11 cellular contexts compared by ENCODE assay signal in genomic region chr4:11427201-11427996, GRCh38. TPM values are rescaled to one million over a fixed set of nuclear protein-coding genes. Genes with fewer than 3 reads are reported as not detected.
DNase-seq lines count a peak whose midpoint lies in the region; ATAC-seq and TF ChIP-seq lines count a peak whose summit lies in the region.
"Had no signal": no experiment of that assay in that cellular context is flagged by ENCODE, and none has a peak within 500 bp of the region (broad histone marks: within the 10 kb centered on the region; RNA-seq: fewer than 3 reads in every experiment).

No MANE protein-coding gene starts in this region.

- H3K36me3 Mint-ChIP-seq in activated T-cell treated with anti-CD3 and anti-CD28 coated beads, Interleukin-2, amount 50 U/mL, for 24 hours (ENCODE audit: low read depth): no peaks in the 10 kb centered on the region

- H3K4me1 Mint-ChIP-seq in activated T-cell treated with anti-CD3 and anti-CD28 coated beads, Interleukin-2, amount 50 U/mL, for 24 hours (ENCODE audit: low read depth): peaks cover 17% of the 10 kb centered on the region

- H3K9me3 Mint-ChIP-seq in activated T-cell treated with anti-CD3 and anti-CD28 coated beads, Interleukin-2, amount 50 U/mL, for 24 hours: no peaks in the 10 kb centered on the region

- intact Hi-C loops in dorsolateral prefrontal cortex (cut with DNase I) (loop anchor here (5.0 to 10.0 kb wide), 2 partner anchors 843 to 845 kb away; no protein-coding TSS in a partner anchor), transverse colon (cut with DNase I; ENCODE audit: low total_unique reads) (no loop called here)

- no peak for TF ChIP-seq CTCF in dorsolateral prefrontal cortex (IDR thresholded peaks at IDR 0.05 in 54 of 56, conservative IDR thresholded peaks at IDR 0.05 in 2 of 56; ENCODE audit: low read depth in 1 of 56, partially characterized antibody in 56 of 56)
- no peak for TF ChIP-seq CTCF in transverse colon (IDR thresholded peaks at IDR 0.05)

- no peaks in the 10 kb centered on the region for H3K36me3 ChIP-seq in transverse colon

- in situ Hi-C loops in transverse colon (cut with MboI; ENCODE audit: low pct_ligation_motif_present in 1 of 4, low pct_unique_long_range_greater_than_20kb in 1 of 4, low sequenced_read_pairs in 3 of 4): loop anchor here in 1 of 4 donors (10.0 kb wide), 1 partner anchor 843 kb away; no protein-coding TSS in a partner anchor

- peaks cover 26% of the 10 kb centered on the region for H3K4me1 ChIP-seq in mononuclear cell (ENCODE audit: insufficient read depth, low read length)
- H3K4me1 ChIP-seq in transverse colon: peaks cover 0 to 20% (median 8%) of the 10 kb centered on the region in 4 donors

- H3K9me3 ChIP-seq in mononuclear cell (ENCODE audit: low read depth, low read length) (no peaks in the 10 kb centered on the region), transverse colon (no peaks in the 10 kb centered on the region)

- H3K4me3 ChIP-seq in dorsolateral prefrontal cortex (peak overlapping the region; percentile 37 to 85 (median 72)), mononuclear cell (ENCODE audit: low read length) (peak overlapping the region; percentile 41), transverse colon (peak overlapping the region in 3 of 4 donors; percentile 47 to 75 (median 69))

- H3K27ac ChIP-seq in dorsolateral prefrontal cortex (peak overlapping the region in 58 of 59 donors; percentile 7 to 90 (median 79)), transverse colon (no peak overlapping the region)

- peak overlapping the region; percentile 69 for H3K4me3 Mint-ChIP-seq in activated T-cell treated with anti-CD3 and anti-CD28 coated beads, Interleukin-2, amount 50 U/mL, for 24 hours

- no peak for DNase-seq in activated T-cell treated with anti-CD3 and anti-CD28 coated beads, Interleukin-2, amount 50 U/mL, for 24 hours
- DNase-seq in activated T-cell treated with anti-CD3 and anti-CD28 coated beads, Interleukin-2, amount 50 U/mL, for 48 hours: no peak
- DNase-seq in dorsolateral prefrontal cortex (peak in 7 of 10 donors; percentile 27 to 68 (median 47)), transverse colon (no peak), HUDEP-2 (lab: John Stamatoyannopoulos, UW; ENCODE audit: unreplicated experiment in 76 of 76) (no peak), GM03348 (ENCODE audit: low spot score) (no peak)
- DNase-seq: activated CD8-positive, alpha-beta memory T cell treated with anti-CD3 and anti-CD28 coated beads, Interleukin-2, amount 50 U/mL, for 4 hours; AML-193; NCI-H1092 had no signal

- WGBS in transverse colon (ENCODE audit: low coverage in 1 of 2), 2 donors: 47% methylated on average over 43 of the region's 43 CpGs; no CpG with 5 or more reads in 1 of the 2 donors

- peaks cover 62% of the 10 kb centered on the region for H3K27me3 Mint-ChIP-seq in activated T-cell treated with anti-CD3 and anti-CD28 coated beads, Interleukin-2, amount 50 U/mL, for 24 hours

- no peak for ATAC-seq in GM19035 (IDR thresholded peaks at IDR 0.05; ENCODE audit: unreplicated experiment)

- no peak for TF ChIP-seq EP300 in transverse colon (IDR thresholded peaks at IDR 0.05; ENCODE audit: low read depth)

- H3K27ac Mint-ChIP-seq in activated T-cell treated with anti-CD3 and anti-CD28 coated beads, Interleukin-2, amount 50 U/mL, for 24 hours: no peak overlapping the region

- H3K27me3 ChIP-seq in dorsolateral prefrontal cortex: peaks cover 0 to 28% (median 6%) of the 10 kb centered on the region in 45 donors
- peaks cover 46% of the 10 kb centered on the region for H3K27me3 ChIP-seq in mononuclear cell (ENCODE audit: insufficient read depth, low read length)
- H3K27me3 ChIP-seq in transverse colon: peaks cover 11% of the 10 kb centered on the region

- TF ChIP-seq POLR2A in transverse colon (IDR thresholded peaks at IDR 0.05): no peak

RNA-seq across cellular contexts. Expression of gene HS3ST1, which starts 1.3 kb away (rescaled TPM):
- 10 to 100 TPM in 4 of 120 experiments, 1 to 10 TPM in 116; 1.2 to 13.1 (median 5.2) TPM for total RNA-seq in dorsolateral prefrontal cortex
- 0.10 TPM for total RNA-seq in mononuclear cell
- 1 to 10 TPM in 2 of 4 donors, not detected in 2; 3.2 to 4.9 TPM for total RNA-seq in transverse colon

Comparison
In these comparisons a context has a peak if more than half of its experiments do, and no peak if none do; other contexts are left out.
1. DNase-seq: peak in dorsolateral prefrontal cortex (7 of 10); none in activated T-cell treated with anti-CD3 and anti-CD28 coated beads, Interleukin-2, amount 50 U/mL, for 24 hours (single experiment), activated T-cell treated with anti-CD3 and anti-CD28 coated beads, Interleukin-2, amount 50 U/mL, for 48 hours (0 of 2), transverse colon (single experiment), HUDEP-2 (0 of 76) and GM03348 (single experiment).
2. H3K27ac ChIP-seq: peak in dorsolateral prefrontal cortex (58 of 59); none in transverse colon (0 of 4).
3. Peak in every context shown above with its lines, with median percentiles within 50 percentile points of each other: H3K4me3 ChIP-seq.